In genomic region chr11:47248304-47248663, GRCh38 we compare ENCODE assay signal across 8 cellular contexts. TPM values are rescaled to one million over a fixed set of nuclear protein-coding genes. Genes with fewer than 3 reads are reported as not detected.
A peak's percentile ranks its signal among the peaks of the same experiment; 100 is the strongest.
DNase-seq lines count a peak whose midpoint lies in the region; ATAC-seq and TF ChIP-seq lines count a peak whose summit lies in the region.

No MANE protein-coding gene starts in this region.

- no peak for TF ChIP-seq CTCF in DOHH2 (IDR thresholded peaks at IDR 0.05; ENCODE audit: low read depth, low read length, poor library complexity, severe bottlenecking)
- no peak for TF ChIP-seq CTCF in LNCaP clone FGC (IDR thresholded peaks at IDR 0.05; ENCODE audit: control insufficient read depth, extremely low read depth, insufficient read depth)

- WGBS in aorta, 2 donors: 0 to 1% methylated on average over 7 of the region's 7 CpGs

- peak overlapping the region; percentile 95 for H3K4me3 ChIP-seq in DOHH2 (ENCODE audit: low read length)
- peak overlapping the region; percentile 89 for H3K4me3 ChIP-seq in LNCaP clone FGC (ENCODE audit: low read depth, low read length)
- H3K4me3 ChIP-seq in aorta (ENCODE audit: low read length in 2 of 2): peak overlapping the region; percentile 51 to 67

- peaks cover 11% of the 10 kb centered on the region for H3K4me1 Mint-ChIP-seq in memory B cell

- H3K27ac ChIP-seq in DOHH2 (ENCODE audit: low read depth, low read length): peak overlapping the region; percentile 45
- H3K27ac ChIP-seq in caudate nucleus (ENCODE audit: low read depth, low read length): peak overlapping the region; percentile 93
- peak overlapping the region in 1 of 2 donors; percentile 59 for H3K27ac ChIP-seq in aorta (ENCODE audit: low read depth in 1 of 2, low read length in 2 of 2)

- ATAC-seq in GM21717 (IDR thresholded peaks at IDR 0.05; ENCODE audit: unreplicated experiment) (peak; percentile 34), memory B cell (ENCODE audit: low read depth) (peak; percentile 12), aorta (ENCODE audit: low FRiP score) (peak; percentile 24)

- H3K36me3 ChIP-seq in DOHH2 (ENCODE audit: control insufficient read depth, low read length) (peaks cover 21% of the 10 kb centered on the region), aorta (ENCODE audit: control insufficient read depth in 1 of 2, insufficient read depth in 2 of 2, low read length in 1 of 2) (peaks cover 0 to 5% of the 10 kb centered on the region in 2 donors)

- H3K27me3 Mint-ChIP-seq in memory B cell: no peaks in the 10 kb centered on the region

- no peak for DNase-seq in LNCaP clone FGC (ENCODE audit: low read depth)
- peak in 1 of 61 donors; percentile 86 for DNase-seq in caudate nucleus (lab: John Stamatoyannopoulos, UW)
- DNase-seq in memory B cell (ENCODE audit: low spot score in 2 of 2): no peak
- no peak for DNase-seq in aorta
- DNase-seq in NCI-H146 (lab: John Stamatoyannopoulos, UW): no peak
- DNase-seq in amygdala (lab: John Stamatoyannopoulos, UW): no peak

- H3K9me3 ChIP-seq in DOHH2 (ENCODE audit: control insufficient read depth, insufficient read depth, low read length) (no peaks in the 10 kb centered on the region), aorta (ENCODE audit: control insufficient read depth, low read length) (no peaks in the 10 kb centered on the region)

- no peaks in the 10 kb centered on the region for H3K9me3 Mint-ChIP-seq in memory B cell

- H3K4me3 Mint-ChIP-seq in memory B cell: peak overlapping the region; percentile 95

- peaks cover 30% of the 10 kb centered on the region for H3K79me2 ChIP-seq in DOHH2 (ENCODE audit: control insufficient read depth, low read length)

- no peaks in the 10 kb centered on the region for H3K27me3 ChIP-seq in DOHH2 (ENCODE audit: control insufficient read depth, low read length)
- no peaks in the 10 kb centered on the region for H3K27me3 ChIP-seq in aorta (ENCODE audit: control insufficient read depth in 1 of 2, insufficient read depth in 2 of 2, low read length in 1 of 2)

- peaks cover 4% of the 10 kb centered on the region; the same call in 1 of the 2 replicates for H3F3A ChIP-seq in DOHH2 (ENCODE audit: control insufficient read depth, insufficient read depth)

- peak overlapping the region; percentile 81 for H3K4me2 ChIP-seq in DOHH2 (ENCODE audit: low read length)

- no peaks in the 10 kb centered on the region for H4K20me1 ChIP-seq in DOHH2 (ENCODE audit: control insufficient read depth, insufficient read depth, low read depth, low read length)

- peaks cover 2% of the 10 kb centered on the region for H3K36me3 Mint-ChIP-seq in memory B cell

- no peaks in the 10 kb centered on the region for H3K9me2 ChIP-seq in DOHH2 (replicated peaks; ENCODE audit: control insufficient read depth, low read length)

- intact Hi-C loops in aorta (cut with DNase I): loop anchor here (1.0 to 2.0 kb wide), 3 partner anchors 21 to 312 kb away; partner anchors contain the start of genes CSTPP1 (in 1 of the 2) and DDB2 (in 1 of the 2)

- H3K4me1 ChIP-seq in DOHH2 (ENCODE audit: control insufficient read depth, low read length): peaks cover 19% of the 10 kb centered on the region
- H3K4me1 ChIP-seq in aorta (ENCODE audit: control insufficient read depth in 1 of 2, insufficient read depth in 2 of 2, low read length in 2 of 2): no peaks in the 10 kb centered on the region

- H3K27ac Mint-ChIP-seq in memory B cell: peak overlapping the region; percentile 96

RNA-seq across cellular contexts. Expression of gene ACP2, which starts 0.3 kb away (rescaled TPM):
- 10 to 100 TPM; 20.6 to 27.8 TPM for total RNA-seq in aorta
- polyA plus RNA-seq in aorta: 10 to 100 TPM; 18.0 to 19.9 TPM

RNA-seq across cellular contexts. Expression of gene NR1H3, which starts 9.5 kb away (rescaled TPM):
- 10 to 100 TPM; 14.9 to 46.2 TPM for total RNA-seq in aorta
- 100 to 1,000 TPM in 1 of 2 donors, 10 to 100 TPM in 1; 51.8 to 123 TPM for polyA plus RNA-seq in aorta

RNA-seq across cellular contexts. Expression of gene MADD, which starts 21.6 kb away (rescaled TPM):
- 10 to 100 TPM; 34.9 to 58.0 TPM for total RNA-seq in aorta
- polyA plus RNA-seq in aorta: 10 to 100 TPM; 13.8 to 28.9 TPM

RNA-seq across cellular contexts. Expression of gene DDB2, which starts 33.5 kb away (rescaled TPM):
- 10 to 100 TPM; 54.8 to 60.6 TPM for total RNA-seq in aorta
- polyA plus RNA-seq in aorta: 100 to 1,000 TPM in 1 of 2 donors, 10 to 100 TPM in 1; 32.9 to 117 TPM
